In the genomic region with DNA sequence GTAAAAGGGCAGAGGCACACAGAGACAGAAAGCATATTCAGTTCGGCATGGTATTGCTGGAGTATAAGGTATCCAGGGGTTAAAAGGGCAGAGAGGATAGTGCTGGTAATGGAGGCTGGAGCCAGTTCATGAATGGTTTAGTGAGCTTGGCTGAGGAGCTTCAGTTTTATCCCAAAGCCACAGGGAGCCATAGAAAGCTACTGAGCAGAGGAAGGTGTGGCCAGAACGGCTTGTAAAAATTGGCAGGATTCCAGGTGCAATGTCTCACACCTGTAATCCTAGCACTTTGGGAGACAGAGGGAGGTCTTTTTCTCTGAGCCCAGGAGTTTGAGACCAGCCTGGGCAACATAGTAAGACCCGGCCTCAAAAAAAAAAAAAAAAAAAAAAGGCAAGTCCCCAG, we compare ENCODE assay signal across 2 cellular contexts.
A peak's percentile ranks its signal among the peaks of the same experiment; 100 is the strongest.
TF ChIP-seq lines count a peak whose summit lies in the region.

No MANE protein-coding gene starts in this region.

TF ChIP-seq in GM23338, 12 proteins besides CTCF, POLR2A, EP300 and RAD21:
- no peak for TF ChIP-seq EZH2phosphoT487 (IDR thresholded peaks at IDR 0.05; ENCODE audit: unreplicated experiment)
- TF ChIP-seq, protein P1, sequence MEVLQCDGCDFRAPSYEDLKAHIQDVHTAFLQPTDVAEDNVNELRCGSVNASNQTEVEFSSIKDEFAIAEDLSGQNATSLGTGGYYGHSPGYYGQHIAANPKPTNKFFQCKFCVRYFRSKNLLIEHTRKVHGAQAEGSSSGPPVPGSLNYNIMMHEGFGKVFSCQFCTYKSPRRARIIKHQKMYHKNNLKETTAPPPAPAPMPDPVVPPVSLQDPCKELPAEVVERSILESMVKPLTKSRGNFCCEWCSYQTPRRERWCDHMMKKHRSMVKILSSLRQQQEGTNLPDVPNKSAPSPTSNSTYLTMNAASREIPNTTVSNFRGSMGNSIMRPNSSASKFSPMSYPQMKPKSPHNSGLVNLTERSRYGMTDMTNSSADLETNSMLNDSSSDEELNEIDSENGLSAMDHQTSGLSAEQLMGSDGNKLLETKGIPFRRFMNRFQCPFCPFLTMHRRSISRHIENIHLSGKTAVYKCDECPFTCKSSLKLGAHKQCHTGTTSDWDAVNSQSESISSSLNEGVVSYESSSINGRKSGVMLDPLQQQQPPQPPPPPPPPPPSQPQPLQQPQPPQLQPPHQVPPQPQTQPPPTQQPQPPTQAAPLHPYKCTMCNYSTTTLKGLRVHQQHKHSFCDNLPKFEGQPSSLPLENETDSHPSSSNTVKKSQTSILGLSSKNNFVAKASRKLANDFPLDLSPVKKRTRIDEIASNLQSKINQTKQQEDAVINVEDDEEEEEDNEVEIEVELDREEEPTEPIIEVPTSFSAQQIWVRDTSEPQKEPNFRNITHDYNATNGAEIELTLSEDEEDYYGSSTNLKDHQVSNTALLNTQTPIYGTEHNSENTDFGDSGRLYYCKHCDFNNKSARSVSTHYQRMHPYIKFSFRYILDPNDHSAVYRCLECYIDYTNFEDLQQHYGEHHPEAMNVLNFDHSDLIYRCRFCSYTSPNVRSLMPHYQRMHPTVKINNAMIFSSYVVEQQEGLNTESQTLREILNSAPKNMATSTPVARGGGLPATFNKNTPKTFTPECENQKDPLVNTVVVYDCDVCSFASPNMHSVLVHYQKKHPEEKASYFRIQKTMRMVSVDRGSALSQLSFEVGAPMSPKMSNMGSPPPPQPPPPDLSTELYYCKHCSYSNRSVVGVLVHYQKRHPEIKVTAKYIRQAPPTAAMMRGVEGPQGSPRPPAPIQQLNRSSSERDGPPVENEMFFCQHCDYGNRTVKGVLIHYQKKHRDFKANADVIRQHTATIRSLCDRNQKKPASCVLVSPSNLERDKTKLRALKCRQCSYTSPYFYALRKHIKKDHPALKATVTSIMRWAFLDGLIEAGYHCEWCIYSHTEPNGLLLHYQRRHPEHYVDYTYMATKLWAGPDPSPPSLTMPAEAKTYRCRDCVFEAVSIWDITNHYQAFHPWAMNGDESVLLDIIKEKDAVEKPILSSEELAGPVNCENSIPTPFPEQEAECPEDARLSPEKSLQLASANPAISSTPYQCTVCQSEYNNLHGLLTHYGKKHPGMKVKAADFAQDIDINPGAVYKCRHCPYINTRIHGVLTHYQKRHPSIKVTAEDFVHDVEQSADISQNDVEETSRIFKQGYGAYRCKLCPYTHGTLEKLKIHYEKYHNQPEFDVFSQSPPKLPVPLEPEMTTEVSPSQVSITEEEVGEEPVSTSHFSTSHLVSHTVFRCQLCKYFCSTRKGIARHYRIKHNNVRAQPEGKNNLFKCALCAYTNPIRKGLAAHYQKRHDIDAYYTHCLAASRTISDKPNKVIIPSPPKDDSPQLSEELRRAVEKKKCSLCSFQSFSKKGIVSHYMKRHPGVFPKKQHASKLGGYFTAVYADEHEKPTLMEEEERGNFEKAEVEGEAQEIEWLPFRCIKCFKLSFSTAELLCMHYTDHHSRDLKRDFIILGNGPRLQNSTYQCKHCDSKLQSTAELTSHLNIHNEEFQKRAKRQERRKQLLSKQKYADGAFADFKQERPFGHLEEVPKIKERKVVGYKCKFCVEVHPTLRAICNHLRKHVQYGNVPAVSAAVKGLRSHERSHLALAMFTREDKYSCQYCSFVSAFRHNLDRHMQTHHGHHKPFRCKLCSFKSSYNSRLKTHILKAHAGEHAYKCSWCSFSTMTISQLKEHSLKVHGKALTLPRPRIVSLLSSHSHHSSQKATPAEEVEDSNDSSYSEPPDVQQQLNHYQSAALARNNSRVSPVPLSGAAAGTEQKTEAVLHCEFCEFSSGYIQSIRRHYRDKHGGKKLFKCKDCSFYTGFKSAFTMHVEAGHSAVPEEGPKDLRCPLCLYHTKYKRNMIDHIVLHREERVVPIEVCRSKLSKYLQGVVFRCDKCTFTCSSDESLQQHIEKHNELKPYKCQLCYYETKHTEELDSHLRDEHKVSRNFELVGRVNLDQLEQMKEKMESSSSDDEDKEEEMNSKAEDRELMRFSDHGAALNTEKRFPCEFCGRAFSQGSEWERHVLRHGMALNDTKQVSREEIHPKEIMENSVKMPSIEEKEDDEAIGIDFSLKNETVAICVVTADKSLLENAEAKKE (CRISPR knock-in tag; IDR thresholded peaks at IDR 0.05) = 0 out of 2 replicates have a peak, but pooled peaks have one; percentile 41

TF ChIP-seq in K562, 482 proteins besides CTCF, POLR2A, EP300 and RAD21:
- no peak for TF ChIP-seq PTTG1 (tag; IDR thresholded peaks at IDR 0.05; ENCODE audit: low read depth)
- TF ChIP-seq ZNF24 (IDR thresholded peaks at IDR 0.05) = no peak
- no peak for TF ChIP-seq TAF9B (IDR thresholded peaks at IDR 0.05; ENCODE audit: partially characterized antibody)
- no peak for TF ChIP-seq NR2F6 (CRISPR knock-in tag; IDR thresholded peaks at IDR 0.05)
- TF ChIP-seq ZNF354B (CRISPR knock-in tag; IDR thresholded peaks at IDR 0.05) = no peak
- peak; percentile 53 for TF ChIP-seq NFIC (IDR thresholded peaks at IDR 0.05)
- TF ChIP-seq ZKSCAN1 (IDR thresholded peaks at IDR 0.05; ENCODE audit: low read depth, low read length) = no peak
- no peak for TF ChIP-seq KDM2B (CRISPR knock-in tag; IDR thresholded peaks at IDR 0.05)
